In the genomic region with DNA sequence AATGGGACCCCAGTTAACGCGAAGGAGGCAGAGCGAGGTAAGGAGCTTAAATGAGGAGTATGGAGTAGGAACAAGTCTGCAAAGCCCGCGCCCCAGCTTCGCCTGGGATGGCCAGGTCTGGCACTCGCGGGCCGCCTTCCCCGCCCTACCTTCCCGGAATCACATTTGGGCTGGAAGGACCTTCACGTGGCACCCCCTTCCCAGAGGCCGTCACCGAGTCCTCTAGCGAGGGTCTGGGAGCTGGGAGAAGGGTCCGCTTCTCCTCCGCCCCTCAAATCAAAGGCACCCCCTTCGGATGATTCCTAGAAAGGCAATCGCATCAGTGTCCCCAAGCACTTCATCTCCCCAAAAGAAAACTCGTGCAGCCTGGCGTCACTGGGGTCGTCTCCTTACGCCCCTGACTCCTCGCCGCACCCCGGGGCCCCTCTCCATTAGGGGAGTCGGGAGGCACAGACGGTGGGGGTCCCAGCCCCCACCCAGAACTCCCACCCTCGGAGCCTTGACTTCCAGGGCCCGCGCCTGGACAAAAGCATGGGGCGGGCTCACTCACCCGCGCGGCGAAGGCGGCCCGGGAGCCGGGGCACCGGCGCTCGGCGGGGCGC, we compare ENCODE assay signal across 8 cellular contexts. TPM values are rescaled to one million over a fixed set of nuclear protein-coding genes. Genes with fewer than 3 reads are reported as not detected.
DNase-seq lines count a peak whose midpoint lies in the region; ATAC-seq, FAIRE-seq and TF ChIP-seq lines count a peak whose summit lies in the region.

No MANE protein-coding gene starts in this region.

- peak; percentile 57 for ATAC-seq in Panc1

- POLR2A ChIA-PET in Panc1 (lab: Charles Lee) = interaction anchor here (0.6 kb wide), 1 partner anchor 67 kb away, joined by 3 read pairs; no protein-coding TSS in a partner anchor

- FAIRE-seq in D721Med (lab: Jason Lieb, UNC) = no peak

- intact Hi-C loops in Panc1 (cut with micrococcal nuclease; ENCODE audit: unreplicated experiment) = no loop called here
- intact Hi-C loops in prostate gland (cut with DNase I) = loop anchor here (10.0 kb wide), 1 partner anchor 229 kb away; no protein-coding TSS in a partner anchor

- H3K36me3 ChIP-seq in Panc1 (ENCODE audit: control insufficient read depth, insufficient read depth, low read length) (no peaks in the 10 kb centered on the region), prostate gland (no peaks in the 10 kb centered on the region)

- TF ChIP-seq CTCF in Panc1 (IDR thresholded peaks at IDR 0.05) = no peak
- TF ChIP-seq CTCF in foreskin fibroblast (IDR thresholded peaks at IDR 0.05; ENCODE audit: low read depth, low read length) = no peak
- no peak for TF ChIP-seq CTCF in prostate gland (IDR thresholded peaks at IDR 0.05)
- no peak for TF ChIP-seq CTCF in D721Med (IDR thresholded peaks at IDR 0.05; ENCODE audit: insufficient read depth, missing control alignments)

- CTCF ChIA-PET in Panc1 (lab: Charles Lee) = no interaction called here

- H3K27me3 ChIP-seq in Panc1 (ENCODE audit: control insufficient read depth, insufficient read depth, low read length) (peaks cover 13% of the 10 kb centered on the region), prostate gland (replicated peaks; ENCODE audit: insufficient read depth) (no peaks in the 10 kb centered on the region)

- H3K27ac ChIP-seq in Panc1 (ENCODE audit: low read length) (peak overlapping the region; percentile 64), prostate gland (peak overlapping the region in 1 of 2 donors; percentile 37)

- 6% methylated on average over 43 of the region's 44 CpGs for WGBS in prostate gland

- in situ Hi-C loops in Panc1 (cut with HindIII; ENCODE audit: low pct_unique_long_range_greater_than_20kb, low sequenced_read_pairs) = no loop called here

- no TSS peak for BruUV-seq in Panc1 (replicated peaks; lab: Mats Ljungman, UMichigan)

- H3K9me3 ChIP-seq in Panc1 (ENCODE audit: control insufficient read depth, insufficient read depth, low read depth, low read length) (no peaks in the 10 kb centered on the region), prostate gland (no peaks in the 10 kb centered on the region)

- DNase-seq in ELF-1 (ENCODE audit: low read depth, low spot score) (peak; percentile 73), Panc1 (ENCODE audit: low read depth, low spot score) (no peak), foreskin fibroblast (peak; percentile 16 to 53), prostate gland (ENCODE audit: low spot score) (no peak), GM19240 (ENCODE audit: insufficient read length, low spot score) (no peak), NCI-H1105 (lab: John Stamatoyannopoulos, UW) (no peak), HuH-7 (ENCODE audit: low spot score) (no peak), D721Med (ENCODE audit: insufficient read length, low spot score) (no peak)

- TF ChIP-seq POLR2A in prostate gland (IDR thresholded peaks at IDR 0.05) = no peak

- peak overlapping the region; percentile 60 to 70 for H3K4me3 ChIP-seq in Panc1 (ENCODE audit: low read depth in 2 of 2, low read length in 2 of 2)
- H3K4me3 ChIP-seq in foreskin fibroblast (ENCODE audit: low read depth in 1 of 2, low read length in 2 of 2) = peak overlapping the region; percentile 73 to 98
- H3K4me3 ChIP-seq in prostate gland = peak overlapping the region; percentile 35 to 41

- H3K4me1 ChIP-seq in Panc1 (ENCODE audit: control insufficient read depth, insufficient read depth, low read length) = peaks cover 5% of the 10 kb centered on the region; the same call in 1 of the 2 replicates
- H3K4me1 ChIP-seq in prostate gland (replicated peaks) = no peaks in the 10 kb centered on the region

RNA-seq across cellular contexts. Expression of a gene that starts 0.4 kb away (rescaled TPM):
- total RNA-seq in Panc1 (2021; ENCODE audit: unreplicated experiment) = 29.7 TPM
- 19.8 TPM for polyA plus RNA-seq in Panc1 (2012; ENCODE audit: insufficient read length)
- 100 to 1,000 TPM; 345 to 600 TPM for total RNA-seq in prostate gland

Comparison
In these comparisons a context has a peak if more than half of its experiments do, and no peak if none do; other contexts are left out.
1. DNase-seq: peak in ELF-1 (single experiment) and foreskin fibroblast (2 of 2); none in Panc1 (single experiment), prostate gland (single experiment), GM19240 (single experiment), NCI-H1105 (single experiment), HuH-7 (single experiment) and D721Med (single experiment).
2. RNA of a gene that starts 0.4 kb away (total RNA-seq): 345 to 600 TPM in prostate gland; 29.7 TPM in Panc1 (single experiment); every median in the first group is over 10 times any median in the second.
3. Peak in every context shown above with its lines, with median percentiles within 50 percentile points of each other: H3K4me3 ChIP-seq.